Comparison of ENCODE assay signal across 8 cellular contexts in genomic region chr16:66553223-66553622, GRCh38. TPM values are rescaled to one million over a fixed set of nuclear protein-coding genes. Genes with fewer than 3 reads are reported as not detected.
A peak's percentile ranks its signal among the peaks of the same experiment; 100 is the strongest.
DNase-seq lines count a peak whose midpoint lies in the region; ATAC-seq and TF ChIP-seq lines count a peak whose summit lies in the region.

No MANE protein-coding gene starts in this region.

- intact Hi-C loops in esophagus squamous epithelium (cut with DNase I), result no loop called here

- H3K27ac ChIP-seq in RWPE1, result peak overlapping the region; percentile 91
- H3K27ac ChIP-seq in esophagus squamous epithelium, result peak overlapping the region in 3 of 4 donors; percentile 83 to 97 (median 95)

- H3K9me3 ChIP-seq in esophagus squamous epithelium, result no peaks in the 10 kb centered on the region

- peak overlapping the region; percentile 42 for H3K4me3 ChIP-seq in GM08714 (ENCODE audit: low read length)
- H3K4me3 ChIP-seq in esophagus squamous epithelium, result peak overlapping the region; percentile 36 to 79 (median 62)
- H3K4me3 ChIP-seq in skeletal muscle cell (ENCODE audit: low read depth, low read length), result peak overlapping the region; percentile 65

- H3K4me1 ChIP-seq in esophagus squamous epithelium, result peaks cover 27 to 76% (median 30%) of the 10 kb centered on the region in 3 donors

- no peak for ATAC-seq in GM18519 (IDR thresholded peaks at IDR 0.05; ENCODE audit: low FRiP score, unreplicated experiment)

- POLR2A ChIA-PET in RWPE1 (lab: Yijun Ruan, JAX; ENCODE audit: low non-redundant PET), result no interaction called here

- H3K27me3 ChIP-seq in esophagus squamous epithelium, result no peaks in the 10 kb centered on the region

- TF ChIP-seq POLR2A in esophagus squamous epithelium (IDR thresholded peaks at IDR 0.05), result no peak

- no peak for DNase-seq in RWPE1 (ENCODE audit: low spot score)
- DNase-seq in esophagus squamous epithelium (lab: John Stamatoyannopoulos, UW), result no peak
- no peak for DNase-seq in skeletal muscle cell (ENCODE audit: low read depth)
- no peak for DNase-seq in activated effector memory CD4-positive, alpha-beta T cell treated with anti-CD3 and anti-CD28 coated beads, Interleukin-2, amount 50 U/mL, for 16 hours
- DNase-seq in activated CD4-positive, alpha-beta T cell treated with anti-CD3 and anti-CD28 coated beads, Interleukin-2, amount 50 U/mL, for 48 hours, result no peak
- DNase-seq in cerebellar cortex (ENCODE audit: low spot score), result no peak

- 43 to 46% methylated on average over 8 of the region's 8 CpGs for WGBS in esophagus squamous epithelium, 2 donors

- CTCF ChIA-PET in RWPE1 (lab: Yijun Ruan, JAX), result interaction anchor here (0.7 kb wide), 1 partner anchor 161 kb away, joined by 3 read pairs; no protein-coding TSS in a partner anchor

- no peak for TF ChIP-seq CTCF in RWPE1 (conservative IDR thresholded peaks at IDR 0.05; ENCODE audit: low read depth)
- TF ChIP-seq CTCF in esophagus squamous epithelium (IDR thresholded peaks at IDR 0.05), result no peak

- no peaks in the 10 kb centered on the region for H3K36me3 ChIP-seq in esophagus squamous epithelium

RNA-seq across cellular contexts. Expression of gene CKLF, which starts 0.8 kb away (rescaled TPM):
- total RNA-seq in esophagus squamous epithelium, result 10 to 100 TPM in 2 of 4 donors, 1 to 10 TPM in 2; 8.6 to 34.1 (median 16.9) TPM

RNA-seq across cellular contexts. Expression of gene TK2, which starts 3.3 kb away (rescaled TPM):
- total RNA-seq in esophagus squamous epithelium, result 10 to 100 TPM in 3 of 4 donors, 1 to 10 TPM in 1; 5.6 to 22.5 (median 13.5) TPM

RNA-seq across cellular contexts. Expression of gene CMTM1, which starts 13.0 kb away (rescaled TPM):
- 1 to 10 TPM in 2 of 4 donors, not detected in 2; 1.3 to 1.5 TPM for total RNA-seq in esophagus squamous epithelium

RNA-seq across cellular contexts. Expression of gene CMTM2, which starts 26.0 kb away (rescaled TPM):
- total RNA-seq in esophagus squamous epithelium, result not detected

RNA-seq across cellular contexts. Expression of gene CMTM3, which starts 51.3 kb away (rescaled TPM):
- total RNA-seq in esophagus squamous epithelium, result 10 to 100 TPM in 2 of 4 donors, 1 to 10 TPM in 2; 4.0 to 19.6 (median 8.9) TPM
